In genomic region chr20:32858873-32859372, GRCh38 we compare ENCODE assay signal across 15 cellular contexts. TPM values are rescaled to one million over a fixed set of nuclear protein-coding genes. Genes with fewer than 3 reads are reported as not detected.
DNase-seq lines count a peak whose midpoint lies in the region; ATAC-seq and TF ChIP-seq lines count a peak whose summit lies in the region.
"Had no signal": no experiment of that assay in that cellular context is flagged by ENCODE, and none has a peak within 500 bp of the region (broad histone marks: within the 10 kb centered on the region; RNA-seq: fewer than 3 reads in every experiment).

Gene EFCAB8 (plus strand): TSS chr20:32858923. CDS start chr20:32863793, 4,870 bp downstream.

- peak; percentile 18 for TF ChIP-seq CTCF in BE2C (IDR thresholded peaks at IDR 0.05; ENCODE audit: low read depth, low read length)
- TF ChIP-seq CTCF in CD8-positive, alpha-beta T cell (IDR thresholded peaks at IDR 0.05): no peak
- no peak for TF ChIP-seq CTCF in RWPE2 (IDR thresholded peaks at IDR 0.05; ENCODE audit: poor library complexity, severe bottlenecking)

- H3K4me3 Mint-ChIP-seq in CD8-positive, alpha-beta T cell: no peak within 1 kb of the TSS
- H3K4me3 Mint-ChIP-seq: activated CD8-positive, alpha-beta memory T cell treated with anti-CD3 and anti-CD28 coated beads, Interleukin-2, amount 10 ng/mL, durations not matched to agents 7 days and 5 days had no signal

- CTCF ChIA-PET in CD8-positive, alpha-beta T cell (lab: Charles Lee): no interaction called here

- H3K9me3 ChIP-seq in BE2C (no peaks in the 10 kb centered on the region), RWPE2 (ENCODE audit: severe bottlenecking) (no peaks in the 10 kb centered on the region), iPS-15b (ENCODE audit: control insufficient read depth, insufficient read depth, low read length) (no peaks in the 10 kb centered on the region)
- H3K9me3 ChIP-seq in CD8-positive, alpha-beta T cell (ENCODE audit: low read length): no peaks in the 10 kb centered on the region
- H3K9me3 ChIP-seq: adrenal gland, SJCRH30 had no signal

- ATAC-seq in CD8-positive, alpha-beta T cell: no peak
- ATAC-seq in RWPE2 (ENCODE audit: low read depth) (peak; percentile 30), HG03521 (IDR thresholded peaks at IDR 0.05; ENCODE audit: unreplicated experiment) (no peak)
- ATAC-seq: activated CD8-positive, alpha-beta memory T cell treated with anti-CD3 and anti-CD28 coated beads, Interleukin-2, amount 10 ng/mL, durations not matched to agents 7 days and 5 days had no signal

- H3K9me3 Mint-ChIP-seq in CD8-positive, alpha-beta T cell: no peaks in the 10 kb centered on the region

- POLR2A ChIA-PET in CD8-positive, alpha-beta T cell (lab: Charles Lee): no interaction called here

- peak within 1 kb of the TSS; percentile 10 for H3K27ac ChIP-seq in CD8-positive, alpha-beta T cell (ENCODE audit: low read depth, low read length)
- no peak within 1 kb of the TSS for H3K27ac ChIP-seq in RWPE2 (ENCODE audit: poor library complexity, severe bottlenecking)
- H3K27ac ChIP-seq: adrenal gland, SJCRH30 had no signal

- H3K27ac Mint-ChIP-seq in CD8-positive, alpha-beta T cell: peak within 1 kb of the TSS; percentile 72
- H3K27ac Mint-ChIP-seq: activated CD8-positive, alpha-beta memory T cell treated with anti-CD3 and anti-CD28 coated beads, Interleukin-2, amount 10 ng/mL, durations not matched to agents 7 days and 5 days had no signal

- DNase-seq in BE2C (no peak), RWPE2 (ENCODE audit: low spot score) (no peak), NCI-H446 treated with DMSO at 0.1 percent for 48 hours (lab: John Stamatoyannopoulos, UW) (no peak), RPMI8226 (no peak)
- DNase-seq in CD8-positive, alpha-beta T cell: no peak
- DNase-seq: activated CD8-positive, alpha-beta memory T cell treated with anti-CD3 and anti-CD28 coated beads, Interleukin-2, amount 10 ng/mL, durations not matched to agents 7 days and 5 days; adrenal gland; dermis blood vessel endothelial cell; NCI-H2081; NCI-H82 had no signal

- peaks cover 46% of the 10 kb centered on the region for H3K36me3 Mint-ChIP-seq in CD8-positive, alpha-beta T cell

- H3K9ac ChIP-seq in iPS-15b (ENCODE audit: low read depth, low read length): no peak within 1 kb of the TSS

- H3K4me1 ChIP-seq in BE2C (no peaks in the 10 kb centered on the region), RWPE2 (ENCODE audit: insufficient read depth, poor library complexity, severe bottlenecking) (no peaks in the 10 kb centered on the region), iPS-15b (ENCODE audit: control insufficient read depth, insufficient read depth, low read length) (peaks cover 12% of the 10 kb centered on the region)
- no peaks in the 10 kb centered on the region for H3K4me1 ChIP-seq in CD8-positive, alpha-beta T cell (ENCODE audit: insufficient read depth, low read length)
- H3K4me1 ChIP-seq: SJCRH30 had no signal

- H3K27me3 ChIP-seq in BE2C (no peaks in the 10 kb centered on the region), RWPE2 (ENCODE audit: insufficient read depth, poor library complexity, severe bottlenecking) (no peaks in the 10 kb centered on the region), iPS-15b (ENCODE audit: control insufficient read depth, insufficient read depth, low read length) (no peaks in the 10 kb centered on the region)
- no peaks in the 10 kb centered on the region for H3K27me3 ChIP-seq in CD8-positive, alpha-beta T cell (ENCODE audit: insufficient read depth, low read length)
- H3K27me3 ChIP-seq: adrenal gland, SJCRH30 had no signal

- H3K4me1 Mint-ChIP-seq in CD8-positive, alpha-beta T cell (ENCODE audit: low read depth): peaks cover 26% of the 10 kb centered on the region

- intact Hi-C loops in CD8-positive, alpha-beta T cell (cut with DNase I, micrococcal nuclease): loop anchor here in 1 of 2 experiments (5.0 kb wide), 1 partner anchor 67 kb away; no protein-coding TSS in a partner anchor

- no peak within 1 kb of the TSS for H3K4me3 ChIP-seq in BE2C (ENCODE audit: low read depth, low read length)
- H3K4me3 ChIP-seq in CD8-positive, alpha-beta T cell (ENCODE audit: low read depth, low read length): no peak within 1 kb of the TSS
- no peak within 1 kb of the TSS for H3K4me3 ChIP-seq in RWPE2 (ENCODE audit: severe bottlenecking)
- H3K4me3 ChIP-seq in iPS-15b (ENCODE audit: low read depth, low read length): peak within 1 kb of the TSS; percentile 10
- H3K4me3 ChIP-seq: adrenal gland, SJCRH30, smooth muscle cell had no signal

- H3K36me3 ChIP-seq in BE2C: peaks cover 15% of the 10 kb centered on the region
- H3K36me3 ChIP-seq in CD8-positive, alpha-beta T cell (ENCODE audit: insufficient read depth, low read length): no peaks in the 10 kb centered on the region
- H3K36me3 ChIP-seq in RWPE2 (ENCODE audit: low read depth): peaks cover 39% of the 10 kb centered on the region
- H3K36me3 ChIP-seq in iPS-15b (ENCODE audit: control insufficient read depth, insufficient read depth, low read length): no peaks in the 10 kb centered on the region
- H3K36me3 ChIP-seq: adrenal gland had no signal

- no peaks in the 10 kb centered on the region for H3K27me3 Mint-ChIP-seq in CD8-positive, alpha-beta T cell (ENCODE audit: low read depth)
- H3K27me3 Mint-ChIP-seq: activated CD8-positive, alpha-beta memory T cell treated with anti-CD3 and anti-CD28 coated beads, Interleukin-2, amount 10 ng/mL, durations not matched to agents 7 days and 5 days had no signal

RNA-seq across cellular contexts. Expression of gene EFCAB8, which starts in this region (rescaled TPM):
- not detected for polyA plus RNA-seq in BE2C (2012; ENCODE audit: insufficient read depth, insufficient read length, low read depth)
- under 1 TPM; 0.75 to 0.92 TPM for total RNA-seq in CD8-positive, alpha-beta T cell
- total RNA-seq: M059J had no signal
